19 cellular contexts compared by ENCODE assay signal in genomic region chr19:30640266-30640965, GRCh38.
A peak's percentile ranks its signal among the peaks of the same experiment; 100 is the strongest.
DNase-seq lines count a peak whose midpoint lies in the region; ATAC-seq and TF ChIP-seq lines count a peak whose summit lies in the region.
"Had no signal": no experiment of that assay in that cellular context is flagged by ENCODE, and none has a peak within 500 bp of the region (broad histone marks: within the 10 kb centered on the region; RNA-seq: fewer than 3 reads in every experiment).

No MANE protein-coding gene starts in this region.

- no peak overlapping the region for H2BK5ac ChIP-seq in neuronal stem cell (ENCODE audit: low read length)

- H4K91ac ChIP-seq in neuronal stem cell (ENCODE audit: low read depth, low read length, poor library complexity) = no peak overlapping the region

- H2AK5ac ChIP-seq in neuronal stem cell (ENCODE audit: low read depth, low read length) = peak overlapping the region; percentile 32

- H2AFZ ChIP-seq in neuronal stem cell (ENCODE audit: low read length) = no peak overlapping the region

- H2BK15ac ChIP-seq in neuronal stem cell (ENCODE audit: low read length) = no peak overlapping the region

- WGBS in esophagus muscularis mucosa = 58% methylated on average over 8 of the region's 8 CpGs
- no CpG with 5 or more reads among the region's 8 CpGs for WGBS in neuronal stem cell (ENCODE audit: extremely low coverage in 2 of 2, insufficient read length in 2 of 2, insufficient replicate concordance in 1 of 2), 2 donors

- H2BK12ac ChIP-seq in neuronal stem cell (ENCODE audit: low read length) = no peak overlapping the region

- no peak overlapping the region for H3K4ac ChIP-seq in neuronal stem cell (ENCODE audit: low read length)

- TF ChIP-seq CTCF in esophagus muscularis mucosa (IDR thresholded peaks at IDR 0.05) (no peak), left lung (IDR thresholded peaks at IDR 0.05) (no peak)

- H3K27ac ChIP-seq in esophagus muscularis mucosa (replicated peaks in 1 of 4) = no peak overlapping the region
- H3K27ac ChIP-seq in neuronal stem cell (replicated peaks; ENCODE audit: low read length) = no peak overlapping the region
- no peak overlapping the region for H3K27ac ChIP-seq in left lung

- no peak overlapping the region for H3K9ac ChIP-seq in neuronal stem cell (ENCODE audit: low read depth, low read length, poor library complexity)

- H4K8ac ChIP-seq in neuronal stem cell (ENCODE audit: low read depth, low read length) = no peak overlapping the region

- no peak for TF ChIP-seq POLR2A in esophagus muscularis mucosa (IDR thresholded peaks at IDR 0.05; ENCODE audit: low read depth)

- H3K4me1 ChIP-seq in esophagus muscularis mucosa (no peaks in the 10 kb centered on the region), neuronal stem cell (ENCODE audit: control insufficient read depth in 2 of 2, insufficient read depth in 1 of 2, low read depth in 1 of 2, low read length in 2 of 2) (no peaks in the 10 kb centered on the region), left lung (no peaks in the 10 kb centered on the region)
- H3K4me1 ChIP-seq: BE2C had no signal

- no peak for ATAC-seq in left lung
- no peak for ATAC-seq in HG03025 (IDR thresholded peaks at IDR 0.05; ENCODE audit: low FRiP score, unreplicated experiment)
- ATAC-seq: HCT116 had no signal

- H3K79me1 ChIP-seq in neuronal stem cell (ENCODE audit: low read depth, low read length) = no peaks in the 10 kb centered on the region

- intact Hi-C loops in esophagus muscularis mucosa (cut with DNase I) = no loop called here
- intact Hi-C loops in left lung (cut with DNase I) = no loop called here

- H3K4me3 ChIP-seq in esophagus muscularis mucosa = no peak overlapping the region
- peak overlapping the region in 1 of 2 donors; percentile 68 for H3K4me3 ChIP-seq in neuronal stem cell (ENCODE audit: low read length in 2 of 2)
- H3K4me3 ChIP-seq in left lung = no peak overlapping the region

- H3K36me3 ChIP-seq in esophagus muscularis mucosa = no peaks in the 10 kb centered on the region
- no peaks in the 10 kb centered on the region for H3K36me3 ChIP-seq in neuronal stem cell (replicated peaks in 1 of 2; ENCODE audit: control insufficient read depth in 2 of 2, insufficient read depth in 2 of 2, low read length in 2 of 2)
- H3K36me3 ChIP-seq in left lung = no peaks in the 10 kb centered on the region
- H3K36me3 ChIP-seq: BE2C had no signal

- peak overlapping the region; percentile 35 for H3K18ac ChIP-seq in neuronal stem cell (ENCODE audit: low read length)

- H3K27me3 ChIP-seq in esophagus muscularis mucosa = peaks cover 0 to 8% (median 0%) of the 10 kb centered on the region in 4 donors
- H3K27me3 ChIP-seq in neuronal stem cell (ENCODE audit: control insufficient read depth in 3 of 3, insufficient read depth in 3 of 3, low read depth in 1 of 3, low read length in 3 of 3) = no peaks in the 10 kb centered on the region
- peaks cover 0 to 4% of the 10 kb centered on the region in 2 donors for H3K27me3 ChIP-seq in left lung
- H3K27me3 ChIP-seq: BE2C had no signal

- H3K9me3 ChIP-seq in esophagus muscularis mucosa = peaks cover 0 to 16% (median 5%) of the 10 kb centered on the region in 4 donors
- no peaks in the 10 kb centered on the region for H3K9me3 ChIP-seq in neuronal stem cell (replicated peaks in 1 of 2; ENCODE audit: control insufficient read depth in 2 of 2, insufficient read depth in 1 of 2, low read depth in 1 of 2, low read length in 2 of 2)
- H3K9me3 ChIP-seq in left lung = peaks cover 0 to 2% of the 10 kb centered on the region in 2 donors
- H3K9me3 ChIP-seq: BE2C had no signal

- no peak for TF ChIP-seq EP300 in esophagus muscularis mucosa (IDR thresholded peaks at IDR 0.05)

- H3K4me2 ChIP-seq in neuronal stem cell (ENCODE audit: insufficient read depth, low read length, poor library complexity, severe bottlenecking) = no peak overlapping the region

- H3K23ac ChIP-seq in neuronal stem cell (ENCODE audit: low read depth, low read length, poor library complexity) = no peak overlapping the region

- H2BK120ac ChIP-seq in neuronal stem cell (ENCODE audit: low read depth, low read length) = no peak overlapping the region

- DNase-seq in AG20443 (ENCODE audit: low spot score) (peak; percentile 48), esophagus muscularis mucosa (ENCODE audit: extremely low spot score) (peak; percentile 70), neuronal stem cell (ENCODE audit: low spot score) (no peak), NCI-H526 (lab: John Stamatoyannopoulos, UW) (no peak), left lung (no peak)
- no peak for DNase-seq in activated effector memory CD4-positive, alpha-beta T cell treated with Interleukin-2 at 50 U/mL for 16 hours
- DNase-seq: BE2C; C1 segment of cervical spinal cord; CD4-positive, CD25-positive, alpha-beta regulatory T cell; CD8-positive, alpha-beta memory T cell; COR-L47; DMS 273 treated with DMSO at 0.1 percent for 48 hours; DMS53; GOT3; H7; HFFc6; KG1 had no signal

- H3K14ac ChIP-seq in neuronal stem cell (ENCODE audit: low read length) = no peak overlapping the region

Comparison
In these comparisons a context has a peak if more than half of its experiments do, and no peak if none do; other contexts are left out.
1. DNase-seq: peak in AG20443 (single experiment) and esophagus muscularis mucosa (single experiment); none in neuronal stem cell (single experiment), activated effector memory CD4-positive, alpha-beta T cell treated with Interleukin-2 at 50 U/mL for 16 hours (single experiment), NCI-H526 (0 of 2) and left lung (0 of 2).